Comparison of ENCODE assay signal across 25 cellular contexts in genomic region chr4:168461821-168462220, GRCh38.
"Had no signal": no experiment of that assay in that cellular context is flagged by ENCODE, and none has a peak within 500 bp of the region (broad histone marks: within the 10 kb centered on the region; RNA-seq: fewer than 3 reads in every experiment).

No MANE protein-coding gene starts in this region.

- H3K9ac ChIP-seq: SK-N-SH had no signal

- FAIRE-seq: HTR-8/SVneo, RCC 7860 had no signal

- H3K27ac ChIP-seq: HL-60, SJSA1 had no signal

- H3K4me3 ChIP-seq: MG63, SJSA1 had no signal

- H3K27me3 ChIP-seq: MG63, SJSA1 had no signal

- H3K4me2 ChIP-seq: SK-N-SH had no signal

- H3K9me3 ChIP-seq: MG63, SJSA1 had no signal

- DNase-seq: Karpas-422, KG1, MG63, NCI-H1092, NCI-H1105 treated with DMSO at 0.1 percent for 48 hours, NCI-H1417 treated with DMSO at 0.1 percent for 48 hours, NCI-H146, NCI-H1694 treated with DMSO at 0.1 percent for 48 hours, NCI-H1930, NCI-H2081, NCI-H2171, NCI-H226, NCI-H446, NCI-H510A, NCI-H524 treated with DMSO at 0.1 percent for 48 hours, NCI-H69, NCI-H774, Right ventricle myocardium superior, RPMI8226, SIG-M5, SK-N-SH had no signal

- H3K4me1 ChIP-seq: SJSA1 had no signal
